In the genomic region with DNA sequence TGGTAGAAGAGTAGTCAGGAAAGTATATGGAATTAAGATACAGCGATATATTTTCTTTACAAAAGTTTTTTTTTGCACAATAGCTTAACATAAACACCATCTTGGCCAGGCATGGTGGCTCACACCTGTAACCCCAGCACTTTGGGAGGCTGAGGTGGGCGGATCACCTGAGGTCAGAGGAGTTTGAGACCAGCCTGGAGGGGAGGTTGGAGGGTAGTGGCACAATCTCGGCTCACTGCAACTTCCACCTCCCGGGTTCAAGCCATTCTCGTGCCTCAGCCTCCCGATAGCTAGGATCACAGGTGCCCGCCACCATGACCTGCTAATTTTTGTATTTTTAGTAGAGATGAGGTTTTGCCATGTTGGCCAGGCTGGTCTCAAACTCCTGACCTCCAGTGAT, we compare ENCODE assay signal across 4 cellular contexts. TPM values are rescaled to one million over a fixed set of nuclear protein-coding genes. Genes with fewer than 3 reads are reported as not detected.
DNase-seq lines count a peak whose midpoint lies in the region; ATAC-seq and TF ChIP-seq lines count a peak whose summit lies in the region.
"Not testable (repeated sequence)": the region's sequence is repeated elsewhere in the genome, so short reads cannot be mapped to it uniquely, and the experiment has no call there.

No MANE protein-coding gene starts in this region.

- peak; percentile 4 for DNase-seq in left ventricle myocardium superior
- DNase-seq in right cardiac atrium, result peak in 2 of 3 donors; percentile 7 to 11
- peak; percentile 55 for DNase-seq in posterior vena cava (ENCODE audit: low spot score)
- peak; percentile 31 for DNase-seq in spleen

- not testable (repeated sequence) for H3K9me3 ChIP-seq in right cardiac atrium (ENCODE audit: control insufficient read depth, low read length); spleen

- TF ChIP-seq CTCF in spleen (IDR thresholded peaks at IDR 0.05 in 8 of 11, conservative IDR thresholded peaks at IDR 0.05 in 3 of 11), result not testable (repeated sequence)

- not testable (repeated sequence) for H3K27ac ChIP-seq in right cardiac atrium (ENCODE audit: low read length); spleen

- not testable (repeated sequence) for H3K27me3 ChIP-seq in right cardiac atrium (ENCODE audit: control insufficient read depth, insufficient read depth); spleen (replicated peaks in 1 of 7)

- not testable (repeated sequence) for H3K4me1 ChIP-seq in right cardiac atrium (ENCODE audit: control insufficient read depth, insufficient read depth, low read length); spleen

- not testable (repeated sequence) for TF ChIP-seq POLR2A in spleen (IDR thresholded peaks at IDR 0.05)

- intact Hi-C loops in left ventricle myocardium superior (cut with micrococcal nuclease); right cardiac atrium (cut with DNase I); posterior vena cava (cut with DNase I); spleen (cut with DNase I; ENCODE audit: low total_unique reads): not testable (repeated sequence)

- over 99% methylated on average over 6 of the region's 7 CpGs for WGBS in right cardiac atrium
- WGBS in spleen, 5 donors, result 97 to 99% (median 98%) methylated on average over 6 of the region's 7 CpGs

- peaks cover 0 to 11% (median 3%) of the 10 kb centered on the region in 6 donors for H3K36me3 ChIP-seq in spleen

- ATAC-seq in left ventricle myocardium superior, right cardiac atrium: not testable (repeated sequence)

- not testable (repeated sequence) for H3K4me3 ChIP-seq in right cardiac atrium (ENCODE audit: low read length); spleen

RNA-seq across cellular contexts. Expression of a gene that starts 47.6 kb away (rescaled TPM):
- total RNA-seq in left ventricle myocardium superior (28.0 TPM), right cardiac atrium (10 to 100 TPM; 26.3 to 31.0 (median 29.4) TPM), posterior vena cava (10 to 100 TPM; 43.2 to 45.3 TPM), spleen (100 to 1,000 TPM in 3 of 7 donors, 10 to 100 TPM in 4; 66.1 to 121 (median 84.9) TPM)
- polyA plus RNA-seq in right cardiac atrium (11.9 TPM), spleen (10 to 100 TPM in 2 of 3 donors, 1 to 10 TPM in 1; 7.4 to 19.3 (median 12.4) TPM)

Comparison
In these comparisons a context has a peak if more than half of its experiments do, and no peak if none do; other contexts are left out.
1. DNase-seq: peak in every context shown above with its lines; median percentile 55 in posterior vena cava; 31 in spleen; 9 in right cardiac atrium; 4 in left ventricle myocardium superior.